8 cellular contexts compared by ENCODE assay signal in genomic region chr20:33685328-33686007, GRCh38. TPM values are rescaled to one million over a fixed set of nuclear protein-coding genes. Genes with fewer than 3 reads are reported as not detected.
DNase-seq lines count a peak whose midpoint lies in the region; ATAC-seq lines count a peak whose summit lies in the region.

No MANE protein-coding gene starts in this region.

- H3K36me3 Mint-ChIP-seq in IgD-negative memory B cell, result peaks cover 2% of the 10 kb centered on the region
- no peaks in the 10 kb centered on the region for H3K36me3 Mint-ChIP-seq in dendritic cell treated with granulocyte-macrophage colony-stimulating factor and Interleukin-4, amounts not matched to agents 40 ng/mL and 50 ng/mL, for 4 days (ENCODE audit: low read depth)
- H3K36me3 Mint-ChIP-seq in natural killer cell treated with Interleukin-12 subunit alpha and Interleukin-12 subunit beta and Interleukin-15 and Interleukin-18, amount 100 ng/mL, for 72 hours, result no peaks in the 10 kb centered on the region

- intact Hi-C loops in dendritic cell treated with granulocyte-macrophage colony-stimulating factor and Interleukin-4, amounts not matched to agents 40 ng/mL and 50 ng/mL, for 4 days (cut with micrococcal nuclease), result loop anchor here (2.0 to 5.0 kb wide), 2 partner anchors 35 to 47 kb away; partner anchors contain the start of genes PXMP4 and ZNF341

- peak; percentile 39 for ATAC-seq in GM21576 (IDR thresholded peaks at IDR 0.05; ENCODE audit: unreplicated experiment)
- ATAC-seq in natural killer cell treated with Interleukin-12 subunit alpha and Interleukin-12 subunit beta and Interleukin-15 and Interleukin-18, amount 100 ng/mL, for 72 hours, result peak; percentile 56 to 71

- H3K4me1 Mint-ChIP-seq in IgD-negative memory B cell, result peaks cover 17 to 23% (median 18%) of the 10 kb centered on the region in 3 donors
- peaks cover 31% of the 10 kb centered on the region for H3K4me1 Mint-ChIP-seq in dendritic cell treated with granulocyte-macrophage colony-stimulating factor and Interleukin-4, amounts not matched to agents 40 ng/mL and 50 ng/mL, for 4 days (ENCODE audit: low read depth)
- H3K4me1 Mint-ChIP-seq in natural killer cell treated with Interleukin-12 subunit alpha and Interleukin-12 subunit beta and Interleukin-15 and Interleukin-18, amount 100 ng/mL, for 72 hours (ENCODE audit: low read depth in 2 of 2), result peaks cover 48 to 60% of the 10 kb centered on the region in 2 donors

- H3K9me3 Mint-ChIP-seq in IgD-negative memory B cell, result no peaks in the 10 kb centered on the region
- no peaks in the 10 kb centered on the region for H3K9me3 Mint-ChIP-seq in dendritic cell treated with granulocyte-macrophage colony-stimulating factor and Interleukin-4, amounts not matched to agents 40 ng/mL and 50 ng/mL, for 4 days
- H3K9me3 Mint-ChIP-seq in natural killer cell treated with Interleukin-12 subunit alpha and Interleukin-12 subunit beta and Interleukin-15 and Interleukin-18, amount 100 ng/mL, for 72 hours, result no peaks in the 10 kb centered on the region

- H3K4me3 Mint-ChIP-seq in IgD-negative memory B cell, result peak overlapping the region; percentile 81 to 94 (median 91)
- H3K4me3 Mint-ChIP-seq in dendritic cell treated with granulocyte-macrophage colony-stimulating factor and Interleukin-4, amounts not matched to agents 40 ng/mL and 50 ng/mL, for 4 days, result peak overlapping the region; percentile 70
- H3K4me3 Mint-ChIP-seq in natural killer cell treated with Interleukin-12 subunit alpha and Interleukin-12 subunit beta and Interleukin-15 and Interleukin-18, amount 100 ng/mL, for 72 hours, result peak overlapping the region; percentile 88

- no peaks in the 10 kb centered on the region for H3K27me3 Mint-ChIP-seq in IgD-negative memory B cell
- H3K27me3 Mint-ChIP-seq in dendritic cell treated with granulocyte-macrophage colony-stimulating factor and Interleukin-4, amounts not matched to agents 40 ng/mL and 50 ng/mL, for 4 days, result no peaks in the 10 kb centered on the region
- H3K27me3 Mint-ChIP-seq in natural killer cell treated with Interleukin-12 subunit alpha and Interleukin-12 subunit beta and Interleukin-15 and Interleukin-18, amount 100 ng/mL, for 72 hours, result no peaks in the 10 kb centered on the region

- H3K27ac Mint-ChIP-seq in IgD-negative memory B cell, result peak overlapping the region; percentile 86 to 94 (median 92)
- H3K27ac Mint-ChIP-seq in dendritic cell treated with granulocyte-macrophage colony-stimulating factor and Interleukin-4, amounts not matched to agents 40 ng/mL and 50 ng/mL, for 4 days, result peak overlapping the region; percentile 19
- H3K27ac Mint-ChIP-seq in natural killer cell treated with Interleukin-12 subunit alpha and Interleukin-12 subunit beta and Interleukin-15 and Interleukin-18, amount 100 ng/mL, for 72 hours, result peak overlapping the region; percentile 74 to 84

- DNase-seq in NCI-H1436 (lab: John Stamatoyannopoulos, UW), result peak; percentile 44
- DNase-seq in NCI-H1436 treated with DMSO at 0.1 percent for 48 hours (lab: John Stamatoyannopoulos, UW), result no peak
- peak; percentile 37 for DNase-seq in SKM-1 (lab: John Stamatoyannopoulos, UW; ENCODE audit: unreplicated experiment)
- DNase-seq in natural killer cell treated with Interleukin-12 subunit alpha and Interleukin-12 subunit beta and Interleukin-15 and Interleukin-18, amount 100 ng/mL, for 72 hours (ENCODE audit: low spot score), result no peak
- no peak for DNase-seq in anterior cingulate cortex (lab: John Stamatoyannopoulos, UW)

RNA-seq across cellular contexts. Expression of gene E2F1, which starts 0.7 kb away (rescaled TPM):
- 0.43 TPM for polyA plus RNA-seq in IgD-negative memory B cell
- total RNA-seq in natural killer cell treated with Interleukin-12 subunit alpha and Interleukin-12 subunit beta and Interleukin-15 and Interleukin-18, amount 100 ng/mL, for 72 hours, result 100 to 1,000 TPM in 1 of 2 donors, 10 to 100 TPM in 1; 45.4 to 123 TPM

RNA-seq across cellular contexts. Expression of gene NECAB3, which starts 11.2 kb away (rescaled TPM):
- polyA plus RNA-seq in IgD-negative memory B cell, result 4.1 TPM
- total RNA-seq in natural killer cell treated with Interleukin-12 subunit alpha and Interleukin-12 subunit beta and Interleukin-15 and Interleukin-18, amount 100 ng/mL, for 72 hours, result 10 to 100 TPM; 16.9 to 29.5 TPM

RNA-seq across cellular contexts. Expression of gene ACTL10, which starts 18.7 kb away (rescaled TPM):
- polyA plus RNA-seq in IgD-negative memory B cell, result 12.0 TPM
- 1 to 10 TPM; 1.7 to 4.3 TPM for total RNA-seq in natural killer cell treated with Interleukin-12 subunit alpha and Interleukin-12 subunit beta and Interleukin-15 and Interleukin-18, amount 100 ng/mL, for 72 hours

RNA-seq across cellular contexts. Expression of gene C20orf144, which starts 23.3 kb away (rescaled TPM):
- not detected for polyA plus RNA-seq in IgD-negative memory B cell
- total RNA-seq in natural killer cell treated with Interleukin-12 subunit alpha and Interleukin-12 subunit beta and Interleukin-15 and Interleukin-18, amount 100 ng/mL, for 72 hours, result under 1 TPM; 0.12 to 0.81 TPM

RNA-seq across cellular contexts. Expression of gene PXMP4, which starts 34.6 kb away (rescaled TPM):
- polyA plus RNA-seq in IgD-negative memory B cell, result 16.2 TPM
- total RNA-seq in natural killer cell treated with Interleukin-12 subunit alpha and Interleukin-12 subunit beta and Interleukin-15 and Interleukin-18, amount 100 ng/mL, for 72 hours, result 1 to 10 TPM; 6.9 to 9.3 TPM

Comparison
In these comparisons a context has a peak if more than half of its experiments do, and no peak if none do; other contexts are left out.
1. DNase-seq: peak in NCI-H1436 (single experiment) and SKM-1 (single experiment); none in NCI-H1436 treated with DMSO at 0.1 percent for 48 hours (single experiment), natural killer cell treated with Interleukin-12 subunit alpha and Interleukin-12 subunit beta and Interleukin-15 and Interleukin-18, amount 100 ng/mL, for 72 hours (single experiment) and anterior cingulate cortex (0 of 58).
2. H3K27ac Mint-ChIP-seq: peak in every context shown above with its lines; median percentile 92 in IgD-negative memory B cell; 79 in natural killer cell treated with Interleukin-12 subunit alpha and Interleukin-12 subunit beta and Interleukin-15 and Interleukin-18, amount 100 ng/mL, for 72 hours; 19 in dendritic cell treated with granulocyte-macrophage colony-stimulating factor and Interleukin-4, amounts not matched to agents 40 ng/mL and 50 ng/mL, for 4 days.
3. Peak in every context shown above with its lines, with median percentiles within 50 percentile points of each other: H3K4me3 Mint-ChIP-seq.